In the genomic region with DNA sequence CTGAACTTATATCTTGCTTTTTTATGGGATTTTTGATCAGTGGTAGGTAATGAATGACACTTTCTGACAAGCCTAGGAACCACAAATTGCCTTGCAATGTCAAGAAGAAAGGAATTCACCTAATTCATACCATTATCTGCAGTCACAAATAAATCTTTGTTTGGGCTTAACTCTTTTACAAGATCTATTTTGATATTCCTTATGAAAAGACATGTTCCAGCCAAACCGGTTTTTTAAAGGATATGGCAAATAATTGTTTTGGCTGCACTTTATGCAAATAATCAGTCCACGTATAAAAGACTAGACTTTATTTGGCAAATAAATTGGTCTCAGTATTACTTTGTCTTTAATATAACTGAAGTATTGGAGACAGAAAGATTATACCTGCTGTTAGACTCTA, we compare ENCODE assay signal across 21 cellular contexts.
A peak's percentile ranks its signal among the peaks of the same experiment; 100 is the strongest.
DNase-seq lines count a peak whose midpoint lies in the region; ATAC-seq and TF ChIP-seq lines count a peak whose summit lies in the region.
"Had no signal": no experiment of that assay in that cellular context is flagged by ENCODE, and none has a peak within 500 bp of the region (broad histone marks: within the 10 kb centered on the region; RNA-seq: fewer than 3 reads in every experiment).

No MANE protein-coding gene starts in this region.

- H3K9me3 ChIP-seq in Karpas-422 (ENCODE audit: low read length) (no peaks in the 10 kb centered on the region), smooth muscle cell (replicated peaks; ENCODE audit: low read depth) (no peaks in the 10 kb centered on the region), tibial artery (no peaks in the 10 kb centered on the region)
- no peaks in the 10 kb centered on the region for H3K9me3 ChIP-seq in naive thymus-derived CD4-positive, alpha-beta T cell (ENCODE audit: control insufficient read depth in 2 of 3, low read length in 3 of 3)
- H3K9me3 ChIP-seq: BE2C, SJSA1 had no signal

- H3K4me3 Mint-ChIP-seq in naive thymus-derived CD4-positive, alpha-beta T cell = no peak overlapping the region
- H3K4me3 Mint-ChIP-seq: CD14-positive monocyte had no signal

- H3K36me3 ChIP-seq in Karpas-422 (ENCODE audit: insufficient read depth, low read length) (no peaks in the 10 kb centered on the region), smooth muscle cell (ENCODE audit: low read depth) (no peaks in the 10 kb centered on the region), tibial artery (no peaks in the 10 kb centered on the region)
- no peaks in the 10 kb centered on the region for H3K36me3 ChIP-seq in naive thymus-derived CD4-positive, alpha-beta T cell (ENCODE audit: control insufficient read depth in 2 of 3, insufficient read depth in 3 of 3, low read length in 3 of 3)
- H3K36me3 ChIP-seq: BE2C, SJSA1 had no signal

- ATAC-seq in naive thymus-derived CD4-positive, alpha-beta T cell = no peak

- H3K79me2 ChIP-seq in Karpas-422 (ENCODE audit: low read length) (no peaks in the 10 kb centered on the region), smooth muscle cell (ENCODE audit: low read depth) (no peaks in the 10 kb centered on the region)

- no peaks in the 10 kb centered on the region for H3F3A ChIP-seq in smooth muscle cell (ENCODE audit: low read depth)

- DNase-seq in DMS53 (lab: John Stamatoyannopoulos, UW) (peak; percentile 63), Karpas-422 (no peak), NCI-H774 (lab: John Stamatoyannopoulos, UW) (peak; percentile 49), smooth muscle cell (lab: John Stamatoyannopoulos, UW; ENCODE audit: unreplicated experiment) (no peak), cortex of kidney (lab: John Stamatoyannopoulos, UW) (no peak), tibial artery (no peak)
- no peak for DNase-seq in naive thymus-derived CD4-positive, alpha-beta T cell
- DNase-seq: BE2C, GM23248, H7, Kasumi-1, MM.1S, NCI-H1694, NCI-H2029 treated with DMSO at 0.1 percent for 48 hours, NCI-H2171, NCI-H226, NCI-H510A, NCI-H69 had no signal

- intact Hi-C loops in tibial artery (cut with DNase I; ENCODE audit: low total_unique reads) = no loop called here
- intact Hi-C loops in naive thymus-derived CD4-positive, alpha-beta T cell (cut with micrococcal nuclease) = no loop called here

- no peaks in the 10 kb centered on the region for H3K4me1 Mint-ChIP-seq in naive thymus-derived CD4-positive, alpha-beta T cell
- H3K4me1 Mint-ChIP-seq: CD14-positive monocyte had no signal

- WGBS in smooth muscle cell (ENCODE audit: low lambda C conversion rate) = 79% methylated on average over 2 of the region's 2 CpGs

- H3K27me3 Mint-ChIP-seq in naive thymus-derived CD4-positive, alpha-beta T cell = no peaks in the 10 kb centered on the region

- H3K27ac Mint-ChIP-seq in naive thymus-derived CD4-positive, alpha-beta T cell = no peak overlapping the region
- H3K27ac Mint-ChIP-seq: CD14-positive monocyte had no signal

- peaks cover 0 to 12% (median 2%) of the 10 kb centered on the region in 11 donors for H3K9me3 Mint-ChIP-seq in naive thymus-derived CD4-positive, alpha-beta T cell

- H2AFZ ChIP-seq in Karpas-422 (ENCODE audit: low read length) (0 out of 2 replicates have a peak overlapping the region, but pooled peaks have one; percentile 2), smooth muscle cell (ENCODE audit: low read depth) (no peak overlapping the region)
- H2AFZ ChIP-seq: GM23248 had no signal

- H3K27me3 ChIP-seq in Karpas-422 (ENCODE audit: low read length) = no peaks in the 10 kb centered on the region
- no peaks in the 10 kb centered on the region for H3K27me3 ChIP-seq in smooth muscle cell (ENCODE audit: low read depth)
- H3K27me3 ChIP-seq in tibial artery = no peaks in the 10 kb centered on the region
- H3K27me3 ChIP-seq in naive thymus-derived CD4-positive, alpha-beta T cell (ENCODE audit: control insufficient read depth in 2 of 2, insufficient read depth in 2 of 2, low read length in 2 of 2) = no peaks in the 10 kb centered on the region
- H3K27me3 ChIP-seq: BE2C, SJSA1 had no signal

- TF ChIP-seq CTCF in smooth muscle cell (IDR thresholded peaks at IDR 0.05; ENCODE audit: borderline replicate concordance, insufficient read depth, poor library complexity, severe bottlenecking) (no peak), tibial artery (IDR thresholded peaks at IDR 0.05) (no peak)

- CTCF ChIA-PET in naive thymus-derived CD4-positive, alpha-beta T cell (lab: Charles Lee) = no interaction called here

- no peaks in the 10 kb centered on the region for H3K9me2 ChIP-seq in Karpas-422 (replicated peaks; ENCODE audit: insufficient read depth, low read length)

- H3K36me3 Mint-ChIP-seq in naive thymus-derived CD4-positive, alpha-beta T cell = no peaks in the 10 kb centered on the region
- H3K36me3 Mint-ChIP-seq: CD14-positive monocyte had no signal

- no peak overlapping the region for H3K9ac ChIP-seq in Karpas-422 (ENCODE audit: low read length)
- H3K9ac ChIP-seq in smooth muscle cell (ENCODE audit: low read depth) = no peak overlapping the region
- H3K9ac ChIP-seq: GM23248 had no signal

- H3K4me1 ChIP-seq in Karpas-422 (ENCODE audit: low read length) = no peaks in the 10 kb centered on the region
- H3K4me1 ChIP-seq in smooth muscle cell (ENCODE audit: low read depth) = no peaks in the 10 kb centered on the region
- H3K4me1 ChIP-seq in tibial artery = no peaks in the 10 kb centered on the region
- H3K4me1 ChIP-seq in naive thymus-derived CD4-positive, alpha-beta T cell (ENCODE audit: control insufficient read depth in 2 of 2, insufficient read depth in 2 of 2, low read length in 2 of 2) = no peaks in the 10 kb centered on the region
- H3K4me1 ChIP-seq: BE2C, SJSA1 had no signal

- no peak overlapping the region for H3K4me3 ChIP-seq in Karpas-422 (ENCODE audit: low read length)
- H3K4me3 ChIP-seq in smooth muscle cell = no peak overlapping the region
- no peak overlapping the region for H3K4me3 ChIP-seq in tibial artery
- no peak overlapping the region for H3K4me3 ChIP-seq in naive thymus-derived CD4-positive, alpha-beta T cell (ENCODE audit: low read length)
- H3K4me3 ChIP-seq: GM23248, SJSA1 had no signal

- H4K20me1 ChIP-seq in Karpas-422 (ENCODE audit: insufficient read depth, low read depth, low read length) (no peaks in the 10 kb centered on the region), smooth muscle cell (ENCODE audit: low read depth) (no peaks in the 10 kb centered on the region)

- no peak overlapping the region for H3K4me2 ChIP-seq in Karpas-422 (ENCODE audit: low read depth, low read length, poor library complexity, severe bottlenecking)
- no peak overlapping the region for H3K4me2 ChIP-seq in smooth muscle cell

- H3K27ac ChIP-seq in Karpas-422 (ENCODE audit: low read length) = no peak overlapping the region
- H3K27ac ChIP-seq in smooth muscle cell (ENCODE audit: low read depth) = peak overlapping the region; percentile 51
- H3K27ac ChIP-seq in tibial artery = no peak overlapping the region
- H3K27ac ChIP-seq in naive thymus-derived CD4-positive, alpha-beta T cell (ENCODE audit: low read depth, low read length) = no peak overlapping the region
- H3K27ac ChIP-seq: GM23248, HL-60, SJSA1 had no signal

- POLR2A ChIA-PET in naive thymus-derived CD4-positive, alpha-beta T cell (lab: Charles Lee) = no interaction called here

Comparison
In these comparisons a context has a peak if more than half of its experiments do, and no peak if none do; other contexts are left out.
1. DNase-seq: peak in DMS53 (single experiment) and NCI-H774 (single experiment); none in Karpas-422 (single experiment), smooth muscle cell (single experiment), cortex of kidney (single experiment), tibial artery (0 of 2) and naive thymus-derived CD4-positive, alpha-beta T cell (0 of 9).